ENCODE assay signal across 8 cellular contexts in genomic region chr2:109331864-109332848, GRCh38.
A peak's percentile ranks its signal among the peaks of the same experiment; 100 is the strongest.
DNase-seq lines count a peak whose midpoint lies in the region; ATAC-seq and TF ChIP-seq lines count a peak whose summit lies in the region.

No MANE protein-coding gene starts in this region.

- peak overlapping the region; percentile 21 to 23 for H3K4me3 ChIP-seq in muscle layer of duodenum (ENCODE audit: low read depth in 1 of 2, low read length in 2 of 2)

- H3K27me3 Mint-ChIP-seq in endothelial cell (ENCODE audit: unreplicated experiment) = peaks cover 1% of the 10 kb centered on the region

- no peaks in the 10 kb centered on the region for H3K36me3 Mint-ChIP-seq in endothelial cell (ENCODE audit: low read depth, unreplicated experiment)

- peak overlapping the region; percentile 87 for H3K27ac Mint-ChIP-seq in endothelial cell (ENCODE audit: unreplicated experiment)

- TF ChIP-seq CTCF in endothelial cell (IDR thresholded peaks at IDR 0.05; ENCODE audit: unreplicated experiment) = no peak

- H3K9me3 Mint-ChIP-seq in endothelial cell (ENCODE audit: unreplicated experiment) = no peaks in the 10 kb centered on the region

- H3K4me3 Mint-ChIP-seq in endothelial cell (ENCODE audit: unreplicated experiment) = no peak overlapping the region

- H3K4me1 ChIP-seq in muscle layer of duodenum (ENCODE audit: control insufficient read depth in 1 of 2, insufficient read depth in 2 of 2, low read length in 2 of 2) = peaks cover 16% of the 10 kb centered on the region in 2 donors

- peaks cover 45% of the 10 kb centered on the region for H3K4me1 Mint-ChIP-seq in endothelial cell (ENCODE audit: unreplicated experiment)

- H3K36me3 ChIP-seq in muscle layer of duodenum (ENCODE audit: control insufficient read depth in 1 of 2, insufficient read depth in 2 of 2, low read length in 2 of 2) = no peaks in the 10 kb centered on the region

- ATAC-seq in GM21360 (IDR thresholded peaks at IDR 0.05; ENCODE audit: unreplicated experiment) = no peak

- DNase-seq in stimulated activated CD4-positive, alpha-beta T cell treated with anti-CD3 and anti-CD28 coated beads, Interleukin-4, amount 100 ng/mL, for 24 hours = peak; percentile 10
- no peak for DNase-seq in stimulated activated CD4-positive, alpha-beta T cell treated with anti-CD3 and anti-CD28 coated beads, Interleukin-12 subunit alpha, Interleukin-12 subunit beta, amount 100 ng/mL, for 4 hours
- DNase-seq in HK-2 (ENCODE audit: unreplicated experiment) = peak; percentile 68
- peak; percentile 75 for DNase-seq in T1000 (lab: John Stamatoyannopoulos, UW)
- peak; percentile 69 for DNase-seq in endothelial cell (ENCODE audit: low spot score)
- no peak for DNase-seq in effector CD4-positive, alpha-beta T cell

- H3K9me3 ChIP-seq in muscle layer of duodenum (ENCODE audit: control insufficient read depth in 1 of 2, low read length in 2 of 2) = no peaks in the 10 kb centered on the region

- H3K27me3 ChIP-seq in muscle layer of duodenum (ENCODE audit: low read depth, low read length) = no peaks in the 10 kb centered on the region

- H3K27ac ChIP-seq in muscle layer of duodenum (ENCODE audit: low read length) = peak overlapping the region; percentile 61

Comparison
In these comparisons a context has a peak if more than half of its experiments do, and no peak if none do; other contexts are left out.
1. DNase-seq: peak in stimulated activated CD4-positive, alpha-beta T cell treated with anti-CD3 and anti-CD28 coated beads, Interleukin-4, amount 100 ng/mL, for 24 hours (single experiment), HK-2 (single experiment), T1000 (single experiment) and endothelial cell (single experiment); none in stimulated activated CD4-positive, alpha-beta T cell treated with anti-CD3 and anti-CD28 coated beads, Interleukin-12 subunit alpha, Interleukin-12 subunit beta, amount 100 ng/mL, for 4 hours (single experiment) and effector CD4-positive, alpha-beta T cell (single experiment).